ENCODE assay signal across 1 cellular context in the genomic region with DNA sequence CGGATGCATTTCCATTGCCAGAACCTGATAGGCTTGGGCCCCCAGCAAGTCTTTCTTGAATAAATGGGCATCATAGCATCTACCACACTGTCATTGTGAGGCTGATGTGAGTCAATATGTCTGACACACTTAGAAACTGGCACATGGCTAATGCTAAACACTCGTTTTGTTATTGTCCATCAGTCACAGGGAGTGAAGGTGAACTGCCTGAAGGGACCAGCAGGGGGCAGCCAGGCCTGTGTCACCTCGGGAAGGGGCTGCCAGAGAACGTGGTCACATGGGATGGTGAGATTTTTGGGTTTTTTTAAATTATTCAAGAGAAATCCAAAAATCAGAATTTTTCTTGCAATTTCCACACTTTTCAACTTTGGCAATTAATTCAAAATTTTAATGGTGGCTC.
TF ChIP-seq lines count a peak whose summit lies in the region.

No MANE protein-coding gene starts in this region.

TF ChIP-seq in GM12878, 131 proteins besides CTCF, POLR2A, EP300 and RAD21:
- TF ChIP-seq ZBTB33 (IDR thresholded peaks at IDR 0.05) = no peak
- no peak for TF ChIP-seq SP1 (IDR thresholded peaks at IDR 0.05; ENCODE audit: low read depth, low read length)
- no peak for TF ChIP-seq PAX8 (IDR thresholded peaks at IDR 0.05)
- TF ChIP-seq, protein P1, sequence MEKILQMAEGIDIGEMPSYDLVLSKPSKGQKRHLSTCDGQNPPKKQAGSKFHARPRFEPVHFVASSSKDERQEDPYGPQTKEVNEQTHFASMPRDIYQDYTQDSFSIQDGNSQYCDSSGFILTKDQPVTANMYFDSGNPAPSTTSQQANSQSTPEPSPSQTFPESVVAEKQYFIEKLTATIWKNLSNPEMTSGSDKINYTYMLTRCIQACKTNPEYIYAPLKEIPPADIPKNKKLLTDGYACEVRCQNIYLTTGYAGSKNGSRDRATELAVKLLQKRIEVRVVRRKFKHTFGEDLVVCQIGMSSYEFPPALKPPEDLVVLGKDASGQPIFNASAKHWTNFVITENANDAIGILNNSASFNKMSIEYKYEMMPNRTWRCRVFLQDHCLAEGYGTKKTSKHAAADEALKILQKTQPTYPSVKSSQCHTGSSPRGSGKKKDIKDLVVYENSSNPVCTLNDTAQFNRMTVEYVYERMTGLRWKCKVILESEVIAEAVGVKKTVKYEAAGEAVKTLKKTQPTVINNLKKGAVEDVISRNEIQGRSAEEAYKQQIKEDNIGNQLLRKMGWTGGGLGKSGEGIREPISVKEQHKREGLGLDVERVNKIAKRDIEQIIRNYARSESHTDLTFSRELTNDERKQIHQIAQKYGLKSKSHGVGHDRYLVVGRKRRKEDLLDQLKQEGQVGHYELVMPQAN (conservative IDR thresholded peaks at IDR 0.05) = no peak
- TF ChIP-seq IKZF1 (conservative IDR thresholded peaks at IDR 0.05) = no peak
- no peak for TF ChIP-seq HDAC2 (IDR thresholded peaks at IDR 0.05)
- TF ChIP-seq DPF2 (IDR thresholded peaks at IDR 0.05) = no peak
- no peak for TF ChIP-seq ZNF592 (IDR thresholded peaks at IDR 0.05)
- no peak for TF ChIP-seq MYC (IDR thresholded peaks at IDR 0.05; ENCODE audit: insufficient read depth, insufficient read length, insufficient replicate concordance, low read length, severe bottlenecking)
- no peak for TF ChIP-seq ASH2L (IDR thresholded peaks at IDR 0.05; ENCODE audit: borderline replicate concordance, low read depth)
- no peak for TF ChIP-seq IRF4 (IDR thresholded peaks at IDR 0.05; ENCODE audit: low read depth, low read length)
- no peak for TF ChIP-seq PBX3 (IDR thresholded peaks at IDR 0.05; ENCODE audit: insufficient replicate concordance, low read depth, low read length)
- no peak for TF ChIP-seq CBFB (IDR thresholded peaks at IDR 0.05; ENCODE audit: low read depth)
- no peak for TF ChIP-seq POLR2AphosphoS5 (IDR thresholded peaks at IDR 0.05; ENCODE audit: low read length)
- TF ChIP-seq NBN (IDR thresholded peaks at IDR 0.05) = no peak
- TF ChIP-seq WRNIP1 (IDR thresholded peaks at IDR 0.05; ENCODE audit: borderline replicate concordance, low read depth, low read length) = no peak
- no peak for TF ChIP-seq MEF2B (IDR thresholded peaks at IDR 0.05; ENCODE audit: partially characterized antibody, poor library complexity, severe bottlenecking)
- no peak for TF ChIP-seq KAT2A (conservative IDR thresholded peaks at IDR 0.05; ENCODE audit: control insufficient read depth, low read depth, low read length)
